8 cellular contexts compared by ENCODE assay signal in genomic region chr12:131950182-131950913, GRCh38. TPM values are rescaled to one million over a fixed set of nuclear protein-coding genes. Genes with fewer than 3 reads are reported as not detected.
DNase-seq lines count a peak whose midpoint lies in the region; ATAC-seq and TF ChIP-seq lines count a peak whose summit lies in the region.

No MANE protein-coding gene starts in this region.

- H3K4me1 ChIP-seq in HUES48 (ENCODE audit: control insufficient read depth, insufficient read depth, low read length), result no peaks in the 10 kb centered on the region

- peak overlapping the region; percentile 83 for H3K27ac ChIP-seq in HUES48 (ENCODE audit: low read depth, low read length)

- H3K27me3 ChIP-seq in HUES48 (ENCODE audit: control insufficient read depth, insufficient read depth, low read length), result no peaks in the 10 kb centered on the region

- H3K36me3 ChIP-seq in HUES48 (ENCODE audit: control insufficient read depth, insufficient read depth, low read length), result no peaks in the 10 kb centered on the region

- TF ChIP-seq CTCF in fibroblast of villous mesenchyme (IDR thresholded peaks at IDR 0.05; ENCODE audit: insufficient read depth, low read depth, low read length), result no peak
- TF ChIP-seq CTCF in omental fat pad (IDR thresholded peaks at IDR 0.05), result no peak

- H3K4me3 ChIP-seq in HUES48 (ENCODE audit: low read depth, low read length), result peak overlapping the region; percentile 79
- H3K4me3 ChIP-seq in fibroblast of villous mesenchyme (ENCODE audit: low read depth, low read length), result peak overlapping the region; percentile 79

- peak overlapping the region; percentile 75 for H3K9ac ChIP-seq in HUES48 (ENCODE audit: low read depth, low read length)

- ATAC-seq in GM21390 (IDR thresholded peaks at IDR 0.05; ENCODE audit: unreplicated experiment) (peak; percentile 35), omental fat pad (ENCODE audit: low FRiP score) (peak; percentile 37)

- no peaks in the 10 kb centered on the region for H3K9me3 ChIP-seq in HUES48 (ENCODE audit: control insufficient read depth, insufficient read depth, low read length)

- DNase-seq in D341Med (ENCODE audit: low spot score) (peak; percentile 76), fibroblast of villous mesenchyme (ENCODE audit: low read depth) (no peak), omental fat pad (ENCODE audit: low spot score) (no peak), putamen (ENCODE audit: low spot score) (no peak), anterior cingulate cortex (lab: John Stamatoyannopoulos, UW) (no peak)
- peak; percentile 74 for DNase-seq in activated CD8-positive, alpha-beta memory T cell treated with anti-CD3 and anti-CD28 coated beads, Interleukin-2, amount 50 U/mL, for 48 hours

RNA-seq across cellular contexts. Expression of gene EP400, which starts 0.6 kb away (rescaled TPM):
- 13.0 and 13.2 TPM in 2 replicates for total RNA-seq in fibroblast of villous mesenchyme
- total RNA-seq in omental fat pad, result 10 to 100 TPM; 16.1 to 34.2 (median 24.7) TPM

RNA-seq across cellular contexts. Expression of gene PUS1, which starts 21.3 kb away (rescaled TPM):
- total RNA-seq in fibroblast of villous mesenchyme (10.0 and 13.0 TPM in 2 replicates), omental fat pad (10 to 100 TPM; 11.2 to 62.2 (median 17.0) TPM)

RNA-seq across cellular contexts. Expression of gene ULK1, which starts 55.9 kb away (rescaled TPM):
- total RNA-seq in fibroblast of villous mesenchyme (9.3 and 11.7 TPM in 2 replicates), omental fat pad (10 to 100 TPM in 2 of 4 donors, 1 to 10 TPM in 2; 7.7 to 24.4 (median 9.4) TPM)

Comparison
In these comparisons a context has a peak if more than half of its experiments do, and no peak if none do; other contexts are left out.
1. DNase-seq: peak in D341Med (single experiment) and activated CD8-positive, alpha-beta memory T cell treated with anti-CD3 and anti-CD28 coated beads, Interleukin-2, amount 50 U/mL, for 48 hours (single experiment); none in fibroblast of villous mesenchyme (single experiment), omental fat pad (single experiment), putamen (single experiment) and anterior cingulate cortex (0 of 58).